Comparison of ENCODE assay signal across 11 cellular contexts in the genomic region with DNA sequence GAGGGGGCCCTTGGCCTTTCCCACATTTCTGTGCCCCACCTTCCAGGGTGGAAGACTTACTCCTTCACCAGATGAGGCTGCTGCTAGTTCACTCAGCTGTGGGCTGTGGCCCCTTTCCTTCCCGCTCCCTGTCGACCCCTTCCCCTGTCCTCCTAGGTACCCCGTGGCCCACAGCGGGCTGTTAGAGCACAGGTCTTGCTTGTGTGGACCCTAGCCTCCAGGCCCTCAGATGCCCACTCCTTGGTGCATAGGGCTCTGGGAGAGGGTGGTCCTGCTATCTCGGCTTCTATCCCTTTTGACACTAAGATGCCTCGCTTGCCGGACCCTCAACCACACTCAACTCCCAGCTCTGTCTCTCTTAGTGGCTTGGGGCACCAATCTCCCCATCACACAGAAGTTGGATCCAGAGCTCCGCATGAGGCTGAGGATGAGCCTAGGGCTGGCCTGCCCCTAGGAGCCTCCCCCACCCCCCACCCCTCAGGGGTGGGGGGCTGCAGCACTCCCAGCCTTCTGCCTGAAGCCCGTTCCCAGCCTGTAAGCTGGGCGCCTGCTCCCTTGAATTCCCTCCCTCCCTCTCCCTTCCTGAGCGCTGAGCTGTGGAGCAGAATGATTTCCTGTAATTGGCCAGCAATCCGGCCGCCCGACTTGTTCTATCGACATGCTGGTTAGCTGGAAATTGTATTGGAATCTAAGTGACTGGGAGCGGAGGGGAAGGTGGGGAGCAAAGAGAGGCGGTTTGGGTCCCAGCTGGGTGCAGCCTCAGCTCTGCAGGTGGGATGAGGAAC. TPM values are rescaled to one million over a fixed set of nuclear protein-coding genes. Genes with fewer than 3 reads are reported as not detected.
DNase-seq lines count a peak whose midpoint lies in the region; ATAC-seq and TF ChIP-seq lines count a peak whose summit lies in the region.
"Had no signal": no experiment of that assay in that cellular context is flagged by ENCODE, and none has a peak within 500 bp of the region (broad histone marks: within the 10 kb centered on the region; RNA-seq: fewer than 3 reads in every experiment).

No MANE protein-coding gene starts in this region.

- ATAC-seq in left ventricle myocardium superior = no peak
- ATAC-seq in left lobe of liver = no peak
- ATAC-seq in GM18907 (IDR thresholded peaks at IDR 0.05; ENCODE audit: unreplicated experiment) = no peak
- ATAC-seq: stimulated activated naive CD8-positive, alpha-beta T cell treated with anti-CD3 and anti-CD28 coated beads, Interleukin-15, amount 100 ng/mL, for 72 hours had no signal

- H3K27ac Mint-ChIP-seq in progenitor cell of endocrine pancreas = peak overlapping the region; percentile 86
- H3K27ac Mint-ChIP-seq: stimulated activated naive CD8-positive, alpha-beta T cell treated with anti-CD3 and anti-CD28 coated beads, Interleukin-15, amount 100 ng/mL, for 72 hours had no signal

- H3K4me3 Mint-ChIP-seq in progenitor cell of endocrine pancreas (ENCODE audit: low read depth) = peak overlapping the region; percentile 49

- H3K9me3 Mint-ChIP-seq in progenitor cell of endocrine pancreas (ENCODE audit: low read depth) = no peaks in the 10 kb centered on the region
- H3K9me3 Mint-ChIP-seq: stimulated activated naive CD8-positive, alpha-beta T cell treated with anti-CD3 and anti-CD28 coated beads, Interleukin-15, amount 100 ng/mL, for 72 hours had no signal

- peaks cover 3% of the 10 kb centered on the region for H3K36me3 Mint-ChIP-seq in progenitor cell of endocrine pancreas (ENCODE audit: insufficient read depth)

- DNase-seq in ELR (ENCODE audit: low read depth) = peak; percentile 50
- peak; percentile 47 for DNase-seq in left ventricle myocardium superior
- no peak for DNase-seq in progenitor cell of endocrine pancreas (ENCODE audit: low spot score, unreplicated experiment)
- no peak for DNase-seq in posterior vena cava (ENCODE audit: low spot score)
- no peak for DNase-seq in left lobe of liver (ENCODE audit: low spot score)
- DNase-seq in COR-L47 (lab: John Stamatoyannopoulos, UW) = no peak
- DNase-seq: activated CD4-positive, CD25-positive, alpha-beta regulatory T cell had no signal

- H3K4me1 Mint-ChIP-seq in progenitor cell of endocrine pancreas (ENCODE audit: low read depth) = peaks cover 32% of the 10 kb centered on the region

- H3K27me3 Mint-ChIP-seq in progenitor cell of endocrine pancreas = peaks cover 26% of the 10 kb centered on the region

- intact Hi-C loops in left ventricle myocardium superior (cut with micrococcal nuclease) (loop anchor here (5.0 to 10.0 kb wide), 2 partner anchors 98 to 246 kb away; no protein-coding TSS in a partner anchor), posterior vena cava (cut with DNase I) (loop anchor here (5.0 to 10.0 kb wide), 2 partner anchors 103 to 246 kb away; a partner anchor contains a TSS)

- H3K27ac ChIP-seq in VCaP = peak overlapping the region; percentile 62; the same call in 1 of the 2 replicates

- TF ChIP-seq CTCF in VCaP (conservative IDR thresholded peaks at IDR 0.05) (no peak), progenitor cell of endocrine pancreas (IDR thresholded peaks at IDR 0.05; ENCODE audit: unreplicated experiment) (no peak)

RNA-seq across cellular contexts. Expression of a gene that starts 30.9 kb away (rescaled TPM):
- 25.6 TPM for total RNA-seq in left ventricle myocardium superior
- 65.0 and 68.1 TPM in 2 replicates for total RNA-seq in progenitor cell of endocrine pancreas
- 10 to 100 TPM; 17.9 to 19.9 TPM for total RNA-seq in posterior vena cava
- total RNA-seq in left lobe of liver = 19.3 TPM

RNA-seq across cellular contexts. Expression of a gene that starts 40.6 kb away (rescaled TPM):
- total RNA-seq in left ventricle myocardium superior (114 TPM), progenitor cell of endocrine pancreas (97.4 and 98.7 TPM in 2 replicates), posterior vena cava (10 to 100 TPM; 71.8 to 83.5 TPM), left lobe of liver (77.0 TPM)

RNA-seq across cellular contexts. Expression of a gene that starts 52.4 kb away (rescaled TPM):
- 15.2 TPM for total RNA-seq in left ventricle myocardium superior
- 36.2 and 37.0 TPM in 2 replicates for total RNA-seq in progenitor cell of endocrine pancreas
- under 1 TPM; 0.19 to 0.42 TPM for total RNA-seq in posterior vena cava
- 0.13 TPM for total RNA-seq in left lobe of liver
- total RNA-seq: psoas muscle had no signal

Comparison
In these comparisons a context has a peak if more than half of its experiments do, and no peak if none do; other contexts are left out.
1. DNase-seq: peak in ELR (single experiment) and left ventricle myocardium superior (single experiment); none in progenitor cell of endocrine pancreas (single experiment), posterior vena cava (single experiment), left lobe of liver (single experiment) and COR-L47 (single experiment).
2. RNA of a gene that starts 52.4 kb away (total RNA-seq): 36.2 to 37.0 TPM in progenitor cell of endocrine pancreas and 15.2 TPM in left ventricle myocardium superior (single experiment); 0.19 to 0.42 TPM in posterior vena cava and 0.13 TPM in left lobe of liver (single experiment); every median in the first group is over 10 times any median in the second.